21 cellular contexts compared by ENCODE assay signal in genomic region chr6:156437084-156437879, GRCh38.
A peak's percentile ranks its signal among the peaks of the same experiment; 100 is the strongest.
DNase-seq lines count a peak whose midpoint lies in the region; ATAC-seq and TF ChIP-seq lines count a peak whose summit lies in the region.
"Had no signal": no experiment of that assay in that cellular context is flagged by ENCODE, and none has a peak within 500 bp of the region (broad histone marks: within the 10 kb centered on the region; RNA-seq: fewer than 3 reads in every experiment).

No MANE protein-coding gene starts in this region.

- H3K4me1 Mint-ChIP-seq in HFFc6 (ENCODE audit: low read depth): no peaks in the 10 kb centered on the region; the same call in 1 of the 2 replicates
- H3K4me1 Mint-ChIP-seq: activated CD4-positive, alpha-beta T cell treated with anti-CD3 and anti-CD28 coated beads for 36 hours; activated naive CD4-positive, alpha-beta T cell treated with anti-CD3 and anti-CD28 coated beads, Interleukin-2, amount 50 U/mL, for 24 hours; CD8-positive, alpha-beta memory T cell had no signal

- H3K27ac Mint-ChIP-seq in HFFc6: no peak overlapping the region
- H3K27ac Mint-ChIP-seq: activated CD4-positive, alpha-beta T cell treated with anti-CD3 and anti-CD28 coated beads for 36 hours; activated naive CD4-positive, alpha-beta T cell treated with anti-CD3 and anti-CD28 coated beads, Interleukin-2, amount 50 U/mL, for 24 hours; CD8-positive, alpha-beta memory T cell; dendritic cell treated with granulocyte-macrophage colony-stimulating factor and Interleukin-4, amounts not matched to agents 40 ng/mL and 50 ng/mL, for 4 days; type B pancreatic cell had no signal

- peak overlapping the region; percentile 31; the same call in 1 of the 2 replicates for H3K4me3 ChIP-seq in AG04450 (ENCODE audit: low read depth, low read length)
- peak overlapping the region; percentile 26 for H3K4me3 ChIP-seq in fibroblast of villous mesenchyme (ENCODE audit: low read depth, low read length)
- H3K4me3 ChIP-seq: body of pancreas had no signal

- H3K4me3 Mint-ChIP-seq in HFFc6: peak overlapping the region; percentile 30; the same call in 1 of the 2 replicates
- H3K4me3 Mint-ChIP-seq: activated CD4-positive, alpha-beta T cell treated with anti-CD3 and anti-CD28 coated beads for 36 hours; activated naive CD4-positive, alpha-beta T cell treated with anti-CD3 and anti-CD28 coated beads, Interleukin-2, amount 50 U/mL, for 24 hours; CD8-positive, alpha-beta memory T cell; dendritic cell treated with granulocyte-macrophage colony-stimulating factor and Interleukin-4, amounts not matched to agents 40 ng/mL and 50 ng/mL, for 4 days; type B pancreatic cell had no signal

- ATAC-seq in HG03045 (IDR thresholded peaks at IDR 0.05; ENCODE audit: unreplicated experiment) (no peak), GM19324 (IDR thresholded peaks at IDR 0.05; ENCODE audit: low FRiP score, unreplicated experiment) (no peak), GM21367 (IDR thresholded peaks at IDR 0.05; ENCODE audit: unreplicated experiment) (no peak)
- ATAC-seq: activated CD4-positive, alpha-beta T cell treated with anti-CD3 and anti-CD28 coated beads for 36 hours; body of pancreas had no signal

- DNase-seq in AG04450 (ENCODE audit: low read depth, low spot score) (no peak), HFFc6 (no peak), NCI-H345 treated with DMSO at 0.1 percent for 48 hours (lab: John Stamatoyannopoulos, UW; ENCODE audit: unreplicated experiment) (peak; percentile 75), fibroblast of villous mesenchyme (ENCODE audit: low read depth) (peak; percentile 20)
- DNase-seq in stimulated activated CD4-positive, alpha-beta T cell treated with anti-CD3 and anti-CD28 coated beads, Interleukin-2, amount 100 ng/mL, for 48 hours: no peak
- DNase-seq: ACHN; activated CD4-positive, alpha-beta T cell treated with anti-CD3 and anti-CD28 coated beads for 36 hours; activated CD8-positive, alpha-beta memory T cell treated with anti-CD3 and anti-CD28 coated beads, Interleukin-2, amount 50 U/mL, for 4 hours; body of pancreas; CD8-positive, alpha-beta memory T cell; GF-D8; midbrain; occipital lobe; SIG-M5; T1000 had no signal

- H3K27me3 Mint-ChIP-seq in HFFc6 (ENCODE audit: insufficient read depth): peaks cover 2% of the 10 kb centered on the region
- H3K27me3 Mint-ChIP-seq: activated CD4-positive, alpha-beta T cell treated with anti-CD3 and anti-CD28 coated beads for 36 hours; activated naive CD4-positive, alpha-beta T cell treated with anti-CD3 and anti-CD28 coated beads, Interleukin-2, amount 50 U/mL, for 24 hours; dendritic cell treated with granulocyte-macrophage colony-stimulating factor and Interleukin-4, amounts not matched to agents 40 ng/mL and 50 ng/mL, for 4 days; type B pancreatic cell had no signal

- H3K27ac ChIP-seq in AG04450 (ENCODE audit: low read depth, low read length): no peak overlapping the region
- H3K27ac ChIP-seq: body of pancreas had no signal

- TF ChIP-seq CTCF in AG04450 (IDR thresholded peaks at IDR 0.05; ENCODE audit: low read depth, low read length) (no peak), HFFc6 (IDR thresholded peaks at IDR 0.05) (no peak), fibroblast of villous mesenchyme (IDR thresholded peaks at IDR 0.05; ENCODE audit: insufficient read depth, low read depth, low read length) (no peak)

- H3K36me3 Mint-ChIP-seq in HFFc6 (ENCODE audit: low read depth): no peaks in the 10 kb centered on the region
- H3K36me3 Mint-ChIP-seq: activated naive CD4-positive, alpha-beta T cell treated with anti-CD3 and anti-CD28 coated beads, Interleukin-2, amount 50 U/mL, for 24 hours; CD8-positive, alpha-beta memory T cell; type B pancreatic cell had no signal

- POLR2A ChIA-PET in AG04450 (lab: Yijun Ruan, JAX): interaction anchor here (2.1 kb wide), 1 partner anchor 10 kb away, joined by 6 read pairs; no protein-coding TSS in a partner anchor

- CTCF ChIA-PET in AG04450 (lab: Charles Lee): interaction anchor here (1.0 kb wide), 1 partner anchor 1110 kb away, joined by 3 read pairs; no protein-coding TSS in a partner anchor

- no peaks in the 10 kb centered on the region for H3K27me3 ChIP-seq in AG04450 (ENCODE audit: control insufficient read depth, insufficient read depth, low read length)
- H3K27me3 ChIP-seq: body of pancreas had no signal

- H3K9me3 Mint-ChIP-seq in HFFc6: peaks cover 11% of the 10 kb centered on the region
- H3K9me3 Mint-ChIP-seq: activated naive CD4-positive, alpha-beta T cell treated with anti-CD3 and anti-CD28 coated beads, Interleukin-2, amount 50 U/mL, for 24 hours; type B pancreatic cell had no signal

- no peaks in the 10 kb centered on the region for H3K9me3 ChIP-seq in AG04450 (ENCODE audit: control insufficient read depth, insufficient read depth, low read length)
- H3K9me3 ChIP-seq: body of pancreas had no signal

Comparison
In these comparisons a context has a peak if more than half of its experiments do, and no peak if none do; other contexts are left out.
1. DNase-seq: peak in NCI-H345 treated with DMSO at 0.1 percent for 48 hours (single experiment) and fibroblast of villous mesenchyme (single experiment); none in AG04450 (single experiment), HFFc6 (single experiment) and stimulated activated CD4-positive, alpha-beta T cell treated with anti-CD3 and anti-CD28 coated beads, Interleukin-2, amount 100 ng/mL, for 48 hours (0 of 2).